ENCODE assay signal across 1 cellular context in the genomic region with DNA sequence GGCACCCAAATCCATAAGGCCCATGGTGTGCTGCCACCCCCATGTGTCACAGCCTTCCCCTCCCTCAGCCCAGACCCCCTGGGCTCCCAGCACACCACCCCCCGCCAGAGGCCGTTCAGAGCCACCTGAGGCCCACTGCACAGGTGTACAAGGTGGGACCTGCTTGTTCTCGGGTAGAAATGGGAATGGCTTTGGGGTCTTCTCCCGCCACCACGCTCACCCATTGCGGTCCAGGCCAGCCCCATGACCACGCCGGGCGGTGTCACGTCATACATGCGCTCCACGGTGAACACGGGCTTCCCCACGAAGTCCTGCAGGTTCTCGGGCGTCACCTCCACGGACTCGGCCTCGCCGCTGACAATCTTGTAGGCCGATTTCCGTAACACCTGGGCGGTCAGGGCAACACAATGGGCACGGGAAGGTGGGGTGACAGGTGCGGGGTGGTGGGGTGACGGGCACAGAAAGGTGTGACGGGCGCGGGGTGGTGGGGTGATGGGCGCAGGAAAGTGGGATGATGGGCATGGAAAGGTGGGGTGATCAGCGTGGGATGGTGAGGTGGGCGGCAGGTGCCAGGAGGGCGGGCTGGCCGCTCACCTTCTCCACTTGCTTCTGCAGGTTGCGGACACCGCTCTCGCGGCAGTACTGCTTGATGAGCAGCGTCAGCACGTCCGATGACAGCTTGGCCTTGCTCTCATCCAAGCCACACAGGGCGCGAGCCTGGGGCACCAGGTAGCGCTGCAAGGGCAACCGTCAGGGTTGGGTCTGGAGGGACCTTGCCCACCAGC.
A peak's percentile ranks its signal among the peaks of the same experiment; 100 is the strongest.
TF ChIP-seq lines count a peak whose summit lies in the region.

No MANE protein-coding gene starts in this region.

TF ChIP-seq in endothelial cell of umbilical vein, 7 proteins besides CTCF, POLR2A, EP300 and RAD21:
- TF ChIP-seq POLR2AphosphoS5 (IDR thresholded peaks at IDR 0.05; ENCODE audit: insufficient read depth, low read depth, low read length): peak; percentile 17
- no peak for TF ChIP-seq JUN (IDR thresholded peaks at IDR 0.05; ENCODE audit: borderline replicate concordance, insufficient read depth, insufficient read length, low read depth)
